In genomic region chr22:44180706-44181032, GRCh38 we compare ENCODE assay signal across 8 cellular contexts. TPM values are rescaled to one million over a fixed set of nuclear protein-coding genes. Genes with fewer than 3 reads are reported as not detected.
DNase-seq lines count a peak whose midpoint lies in the region; ATAC-seq, FAIRE-seq and TF ChIP-seq lines count a peak whose summit lies in the region.

A gene with protein sequence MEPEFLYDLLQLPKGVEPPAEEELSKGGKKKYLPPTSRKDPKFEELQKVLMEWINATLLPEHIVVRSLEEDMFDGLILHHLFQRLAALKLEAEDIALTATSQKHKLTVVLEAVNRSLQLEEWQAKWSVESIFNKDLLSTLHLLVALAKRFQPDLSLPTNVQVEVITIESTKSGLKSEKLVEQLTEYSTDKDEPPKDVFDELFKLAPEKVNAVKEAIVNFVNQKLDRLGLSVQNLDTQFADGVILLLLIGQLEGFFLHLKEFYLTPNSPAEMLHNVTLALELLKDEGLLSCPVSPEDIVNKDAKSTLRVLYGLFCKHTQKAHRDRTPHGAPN (plus strand): TSS chr22:44180925. CDS start chr22:44183330, 2,405 bp downstream.

- POLR2A ChIA-PET in A549 (lab: Yijun Ruan, JAX): no interaction called here

- H3K27ac ChIP-seq in A549: no peak within 1 kb of the TSS
- H3K27ac ChIP-seq in OCI-LY3 (ENCODE audit: low read length): no peak within 1 kb of the TSS; the same call in 1 of the 2 replicates
- H3K27ac ChIP-seq in mammary epithelial cell (ENCODE audit: insufficient read depth, low read depth, low read length): no peak within 1 kb of the TSS

- H2AFZ ChIP-seq in OCI-LY3 (ENCODE audit: low read depth, low read length) (peak within 1 kb of the TSS; percentile 67), mammary epithelial cell (ENCODE audit: low read depth, low read length) (no peak within 1 kb of the TSS)

- H3K36me3 ChIP-seq in OCI-LY3 (replicated peaks; ENCODE audit: low read depth, low read length) (no peaks in the 10 kb centered on the region), mammary epithelial cell (ENCODE audit: insufficient read depth, low read length) (no peaks in the 10 kb centered on the region)

- TF ChIP-seq EP300 in A549 (IDR thresholded peaks at IDR 0.05): no peak

- WGBS in A549 (ENCODE audit: missing lambda C conversion rate): 32% methylated on average over 5 of the region's 5 CpGs
- 90% methylated on average over 5 of the region's 5 CpGs for WGBS in mammary epithelial cell (ENCODE audit: low coverage, missing lambda C conversion rate)

- CTCF ChIA-PET in A549 (lab: Yijun Ruan, JAX): interaction anchor here (0.6 to 1.3 kb wide), 2 partner anchors 443 to 473 kb away, joined by 3 to 4 read pairs; no protein-coding TSS in a partner anchor
- CTCF ChIA-PET in mammary epithelial cell (lab: Charles Lee; ENCODE audit: low non-redundant PET): no interaction called here

- DNase-seq in A549 (ENCODE audit: low read depth in 1 of 2, low spot score in 1 of 2): no peak
- DNase-seq in mammary epithelial cell: peak; percentile 7
- DNase-seq in pons (ENCODE audit: low spot score): peak; percentile 49
- DNase-seq in DMS79 (lab: John Stamatoyannopoulos, UW): no peak

- H3K9ac ChIP-seq in OCI-LY3 (ENCODE audit: low read length) (peak within 1 kb of the TSS; percentile 64), mammary epithelial cell (ENCODE audit: insufficient read depth, low read length) (no peak within 1 kb of the TSS)

- intact Hi-C loops in mammary epithelial cell (cut with micrococcal nuclease): no loop called here

- TF ChIP-seq CTCF in A549 (IDR thresholded peaks at IDR 0.05) (no peak), OCI-LY3 (IDR thresholded peaks at IDR 0.05; ENCODE audit: low read depth, low read length) (no peak), mammary epithelial cell (conservative IDR thresholded peaks at IDR 0.05 in 1 of 2, IDR thresholded peaks at IDR 0.05 in 1 of 2; ENCODE audit: extremely low read depth in 1 of 2, insufficient read depth in 1 of 2, low read depth in 1 of 2, low read length in 2 of 2) (no peak)

- peaks cover 17% of the 10 kb centered on the region for H3K27me3 ChIP-seq in OCI-LY3 (ENCODE audit: low read depth, low read length)
- H3K27me3 ChIP-seq in mammary epithelial cell (ENCODE audit: insufficient read depth, low read length): peaks cover 9% of the 10 kb centered on the region

- in situ Hi-C loops in mammary epithelial cell (cut with MboI; ENCODE audit: low sequenced_read_pairs in 2 of 2): no loop called here

- no peaks in the 10 kb centered on the region for H3K79me2 ChIP-seq in OCI-LY3 (ENCODE audit: low read length)
- H3K79me2 ChIP-seq in mammary epithelial cell (ENCODE audit: insufficient read depth, low read length): no peaks in the 10 kb centered on the region

- no TSS peak for BruUV-seq in mammary epithelial cell (replicated peaks; lab: Mats Ljungman, UMichigan)

- TF ChIP-seq POLR2A in A549 (IDR thresholded peaks at IDR 0.05; ENCODE audit: low read length): no peak

- H3K4me2 ChIP-seq in A549 (no peak within 1 kb of the TSS), OCI-LY3 (ENCODE audit: low read length) (peak within 1 kb of the TSS; percentile 82), mammary epithelial cell (ENCODE audit: insufficient read depth, low read depth, low read length) (no peak within 1 kb of the TSS)

- H3K4me3 ChIP-seq in A549 (no peak within 1 kb of the TSS), OCI-LY3 (ENCODE audit: low read length) (peak within 1 kb of the TSS; percentile 74), mammary epithelial cell (replicated peaks in 1 of 3; ENCODE audit: insufficient read depth in 1 of 3, low read depth in 2 of 3, low read length in 3 of 3) (no peak within 1 kb of the TSS)

- peak in 1 of 2 experiments; percentile 32; a peak in 2 of 6 replicates for ATAC-seq in A549
- ATAC-seq in GM19438 (IDR thresholded peaks at IDR 0.05; ENCODE audit: low read depth, unreplicated experiment): peak; percentile 46
- no peak for ATAC-seq in GM21528 (IDR thresholded peaks at IDR 0.05; ENCODE audit: low FRiP score, unreplicated experiment)
- ATAC-seq in GM18498 (IDR thresholded peaks at IDR 0.05; ENCODE audit: unreplicated experiment): no peak

- H4K20me1 ChIP-seq in OCI-LY3 (ENCODE audit: insufficient read depth, low read length) (no peaks in the 10 kb centered on the region), mammary epithelial cell (ENCODE audit: insufficient read depth, low read length) (no peaks in the 10 kb centered on the region)

- FAIRE-seq in A549 (lab: Jason Lieb, UNC): no peak

- H3K9me3 ChIP-seq in A549 (no peaks in the 10 kb centered on the region), OCI-LY3 (ENCODE audit: insufficient read depth, low read length) (no peaks in the 10 kb centered on the region), mammary epithelial cell (replicated peaks; ENCODE audit: insufficient read depth, low read length) (no peaks in the 10 kb centered on the region)

- dilution Hi-C loops in mammary epithelial cell (cut with HindIII; ENCODE audit: low sequenced_read_pairs): loop anchor here (5.0 kb wide), 1 partner anchor 38 kb away; no protein-coding TSS in a partner anchor

- no peak for TF ChIP-seq RAD21 in A549 (conservative IDR thresholded peaks at IDR 0.05 in 1 of 2, IDR thresholded peaks at IDR 0.05 in 1 of 2)

- H3K4me1 ChIP-seq in A549 (no peaks in the 10 kb centered on the region), OCI-LY3 (ENCODE audit: low read length) (peaks cover 41% of the 10 kb centered on the region), mammary epithelial cell (ENCODE audit: insufficient read depth, low read length) (no peaks in the 10 kb centered on the region)

TF ChIP-seq in A549, 52 proteins besides CTCF, POLR2A, EP300 and RAD21:
- TF ChIP-seq RFX5 (IDR thresholded peaks at IDR 0.05): peak; percentile 96
- TF ChIP-seq TFCP2L1 (CRISPR knock-in tag; IDR thresholded peaks at IDR 0.05): no peak
- TF ChIP-seq, protein P1, sequence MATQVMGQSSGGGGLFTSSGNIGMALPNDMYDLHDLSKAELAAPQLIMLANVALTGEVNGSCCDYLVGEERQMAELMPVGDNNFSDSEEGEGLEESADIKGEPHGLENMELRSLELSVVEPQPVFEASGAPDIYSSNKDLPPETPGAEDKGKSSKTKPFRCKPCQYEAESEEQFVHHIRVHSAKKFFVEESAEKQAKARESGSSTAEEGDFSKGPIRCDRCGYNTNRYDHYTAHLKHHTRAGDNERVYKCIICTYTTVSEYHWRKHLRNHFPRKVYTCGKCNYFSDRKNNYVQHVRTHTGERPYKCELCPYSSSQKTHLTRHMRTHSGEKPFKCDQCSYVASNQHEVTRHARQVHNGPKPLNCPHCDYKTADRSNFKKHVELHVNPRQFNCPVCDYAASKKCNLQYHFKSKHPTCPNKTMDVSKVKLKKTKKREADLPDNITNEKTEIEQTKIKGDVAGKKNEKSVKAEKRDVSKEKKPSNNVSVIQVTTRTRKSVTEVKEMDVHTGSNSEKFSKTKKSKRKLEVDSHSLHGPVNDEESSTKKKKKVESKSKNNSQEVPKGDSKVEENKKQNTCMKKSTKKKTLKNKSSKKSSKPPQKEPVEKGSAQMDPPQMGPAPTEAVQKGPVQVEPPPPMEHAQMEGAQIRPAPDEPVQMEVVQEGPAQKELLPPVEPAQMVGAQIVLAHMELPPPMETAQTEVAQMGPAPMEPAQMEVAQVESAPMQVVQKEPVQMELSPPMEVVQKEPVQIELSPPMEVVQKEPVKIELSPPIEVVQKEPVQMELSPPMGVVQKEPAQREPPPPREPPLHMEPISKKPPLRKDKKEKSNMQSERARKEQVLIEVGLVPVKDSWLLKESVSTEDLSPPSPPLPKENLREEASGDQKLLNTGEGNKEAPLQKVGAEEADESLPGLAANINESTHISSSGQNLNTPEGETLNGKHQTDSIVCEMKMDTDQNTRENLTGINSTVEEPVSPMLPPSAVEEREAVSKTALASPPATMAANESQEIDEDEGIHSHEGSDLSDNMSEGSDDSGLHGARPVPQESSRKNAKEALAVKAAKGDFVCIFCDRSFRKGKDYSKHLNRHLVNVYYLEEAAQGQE (IDR thresholded peaks at IDR 0.05): no peak

RNA-seq across cellular contexts. Expression of the gene that starts here (rescaled TPM):
- polyA plus RNA-seq in A549 (2011; rRNA removed): not detected in 2 replicates
- polyA plus RNA-seq in A549 (2012; cell fraction: cytosol; rRNA removed): not detected in 2 replicates
- 0.04 TPM in 1 of 2 replicates, not detected in the other for polyA plus RNA-seq in A549 (2012; cell fraction: nucleus; rRNA removed)
- 0.04 TPM in 1 of 3 replicates, not detected in the others for polyA plus RNA-seq in A549 (2017; fragmentation: RNase III; extraction: RNeasy Plus Mini Kit Qiagen cat#74134 plus additional on column Dnase treatment)
- not detected in 2 replicates for polyA minus RNA-seq in A549 (2011; rRNA and poly(A)+ RNA removed)
- total RNA-seq in mammary epithelial cell: not detected
- polyA plus RNA-seq in mammary epithelial cell: not detected
- not detected for polyA minus RNA-seq in mammary epithelial cell

Comparison
In these comparisons a context has a peak if more than half of its experiments do, and no peak if none do; other contexts are left out.
1. Peak in DNase-seq in mammary epithelial cell; RNA of the gene not detected or under 1 TPM.